In genomic region chr21:41613421-41613998, GRCh38 we compare ENCODE assay signal across 11 cellular contexts.
DNase-seq lines count a peak whose midpoint lies in the region; ATAC-seq, FAIRE-seq and TF ChIP-seq lines count a peak whose summit lies in the region.
"Had no signal": no experiment of that assay in that cellular context is flagged by ENCODE, and none has a peak within 500 bp of the region (broad histone marks: within the 10 kb centered on the region; RNA-seq: fewer than 3 reads in every experiment).

No MANE protein-coding gene starts in this region.

- peaks cover 65% of the 10 kb centered on the region for H3K4me1 Mint-ChIP-seq in chondrocyte (ENCODE audit: low read depth)
- H3K4me1 Mint-ChIP-seq in mesothelial cell of epicardium, result peaks cover 33% of the 10 kb centered on the region
- H3K4me1 Mint-ChIP-seq: activated CD4-positive, alpha-beta T cell treated with anti-CD3 and anti-CD28 coated beads, Interleukin-2, amount 10 ng/mL, durations not matched to agents 24 days and 14 days; CD14-positive monocyte had no signal

- H3K4me3 ChIP-seq in PC-3 (ENCODE audit: low read length) (no peak overlapping the region), thyroid gland (replicated peaks in 1 of 3) (no peak overlapping the region)

- H3K27ac ChIP-seq in PC-3 (ENCODE audit: low read length) (peak overlapping the region; percentile 86), thyroid gland (peak overlapping the region in 2 of 3 donors; percentile 56 to 73)

- H3K9ac ChIP-seq in PC-3 (ENCODE audit: low read length), result peak overlapping the region; percentile 74

- CTCF ChIA-PET in PC-3 (lab: Charles Lee), result interaction anchor here (0.6 to 2.7 kb wide), 22 partner anchors 18 to 344 kb away, joined by 3 to 48 read pairs (median 9); no protein-coding TSS in a partner anchor

- peak overlapping the region; percentile 91 for H3K27ac Mint-ChIP-seq in chondrocyte (ENCODE audit: unreplicated experiment)
- H3K27ac Mint-ChIP-seq in mesothelial cell of epicardium, result peak overlapping the region; percentile 52
- H3K27ac Mint-ChIP-seq: activated CD4-positive, alpha-beta T cell treated with anti-CD3 and anti-CD28 coated beads, Interleukin-2, amount 10 ng/mL, durations not matched to agents 24 days and 14 days; CD14-positive monocyte had no signal

- H2AFZ ChIP-seq in PC-3 (ENCODE audit: low read length), result no peak overlapping the region

- no peak for TF ChIP-seq POLR2A in thyroid gland (IDR thresholded peaks at IDR 0.05)

- POLR2A ChIA-PET in PC-3 (lab: Charles Lee; ENCODE audit: unreplicated experiment), result interaction anchor here (1.1 to 1.6 kb wide), 5 partner anchors 21 to 155 kb away, joined by 3 to 7 read pairs (median 5); no protein-coding TSS in a partner anchor

- H3K9me3 Mint-ChIP-seq in chondrocyte (ENCODE audit: low read depth) (no peaks in the 10 kb centered on the region), mesothelial cell of epicardium (no peaks in the 10 kb centered on the region)
- H3K9me3 Mint-ChIP-seq: activated CD4-positive, alpha-beta T cell treated with anti-CD3 and anti-CD28 coated beads, Interleukin-2, amount 10 ng/mL, durations not matched to agents 24 days and 14 days had no signal

- H4K20me1 ChIP-seq in PC-3 (ENCODE audit: low read length), result no peaks in the 10 kb centered on the region

- DNase-seq in PC-3 (no peak), chondrocyte (ENCODE audit: low spot score) (no peak), mesothelial cell of epicardium (ENCODE audit: low spot score in 2 of 2, unreplicated experiment in 2 of 2) (no peak), thyroid gland (no peak), midbrain (lab: John Stamatoyannopoulos, UW) (no peak), frontal cortex (ENCODE audit: low spot score in 2 of 2) (no peak)
- DNase-seq in stimulated activated CD4-positive, alpha-beta T cell treated with anti-CD3 and anti-CD28 coated beads, Interleukin-2, amount 100 ng/mL, for 48 hours, result no peak
- DNase-seq: activated CD4-positive, alpha-beta T cell treated with anti-CD3 and anti-CD28 coated beads, Interleukin-2, amount 10 ng/mL, durations not matched to agents 24 days and 14 days; T-helper 1 cell had no signal

- no peaks in the 10 kb centered on the region for H3F3A ChIP-seq in PC-3 (ENCODE audit: low read length, unreplicated experiment)

- no peaks in the 10 kb centered on the region for H3K36me3 ChIP-seq in PC-3 (ENCODE audit: low read depth, low read length)
- no peaks in the 10 kb centered on the region for H3K36me3 ChIP-seq in thyroid gland

- H3K27me3 Mint-ChIP-seq in chondrocyte (ENCODE audit: low read depth), result no peaks in the 10 kb centered on the region
- peaks cover 2% of the 10 kb centered on the region for H3K27me3 Mint-ChIP-seq in mesothelial cell of epicardium (ENCODE audit: low read depth)

- BruUV-seq in PC-3 (replicated peaks; lab: Mats Ljungman, UMichigan), result no TSS peak

- no peak for FAIRE-seq in frontal cortex (lab: Jason Lieb, UNC)

- peaks cover 14% of the 10 kb centered on the region; the same call in 1 of the 2 replicates for H3K79me2 ChIP-seq in PC-3 (ENCODE audit: low read length)

- intact Hi-C loops in PC-3 (cut with micrococcal nuclease) (loop anchor here (2.0 to 5.0 kb wide), 6 partner anchors 49 to 504 kb away; no protein-coding TSS in a partner anchor), thyroid gland (cut with DNase I) (loop anchor here (2.0 kb wide), 1 partner anchor 167 kb away; no protein-coding TSS in a partner anchor)

- WGBS in thyroid gland, 2 donors, result 84 to 90% methylated on average over 24 of the region's 24 CpGs

- H3K9me2 ChIP-seq in PC-3 (replicated peaks; ENCODE audit: low read length), result no peaks in the 10 kb centered on the region

- TF ChIP-seq CTCF in PC-3 (conservative IDR thresholded peaks at IDR 0.05; ENCODE audit: low read depth, low read length) (no peak), chondrocyte (IDR thresholded peaks at IDR 0.05) (no peak), mesothelial cell of epicardium (IDR thresholded peaks at IDR 0.05; ENCODE audit: unreplicated experiment) (no peak), thyroid gland (IDR thresholded peaks at IDR 0.05) (no peak)

- no peaks in the 10 kb centered on the region for H3K36me3 Mint-ChIP-seq in chondrocyte (ENCODE audit: low read depth)
- H3K36me3 Mint-ChIP-seq in mesothelial cell of epicardium, result no peaks in the 10 kb centered on the region
- H3K36me3 Mint-ChIP-seq: CD14-positive monocyte had no signal

- H3K4me1 ChIP-seq in PC-3 (ENCODE audit: insufficient read depth, low read length), result peaks cover 52% of the 10 kb centered on the region
- peaks cover 14 to 27% of the 10 kb centered on the region in 2 donors for H3K4me1 ChIP-seq in thyroid gland

- no peaks in the 10 kb centered on the region for H3K9me3 ChIP-seq in PC-3 (ENCODE audit: low read length)
- H3K9me3 ChIP-seq in thyroid gland, result no peaks in the 10 kb centered on the region

- ATAC-seq in PC-3 (no peak), GM21390 (IDR thresholded peaks at IDR 0.05; ENCODE audit: unreplicated experiment) (no peak)

- H3K4me3 Mint-ChIP-seq in chondrocyte (ENCODE audit: unreplicated experiment), result no peak overlapping the region
- no peak overlapping the region for H3K4me3 Mint-ChIP-seq in mesothelial cell of epicardium
- H3K4me3 Mint-ChIP-seq: activated CD4-positive, alpha-beta T cell treated with anti-CD3 and anti-CD28 coated beads, Interleukin-2, amount 10 ng/mL, durations not matched to agents 24 days and 14 days; CD14-positive monocyte had no signal

- H3K27me3 ChIP-seq in PC-3 (ENCODE audit: low read length), result no peaks in the 10 kb centered on the region
- H3K27me3 ChIP-seq in thyroid gland, result no peaks in the 10 kb centered on the region

- peak overlapping the region; percentile 79 for H3K4me2 ChIP-seq in PC-3 (ENCODE audit: low read length)
